ENCODE assay signal across 17 cellular contexts in genomic region chr13:46720189-46720588, GRCh38.
DNase-seq lines count a peak whose midpoint lies in the region; ATAC-seq and TF ChIP-seq lines count a peak whose summit lies in the region.
"Had no signal": no experiment of that assay in that cellular context is flagged by ENCODE, and none has a peak within 500 bp of the region (broad histone marks: within the 10 kb centered on the region; RNA-seq: fewer than 3 reads in every experiment).

No MANE protein-coding gene starts in this region.

- peak; percentile 60 for DNase-seq in GM06990 (ENCODE audit: extremely low read depth, insufficient read length)
- no peak for DNase-seq in NCI-H2029 (lab: John Stamatoyannopoulos, UW)
- DNase-seq in GM23338 (ENCODE audit: low spot score) = no peak
- no peak for DNase-seq in Kasumi-1 (lab: John Stamatoyannopoulos, UW)
- DNase-seq in activated CD4-positive, alpha-beta memory T cell treated with anti-CD3 and anti-CD28 coated beads, Interleukin-2, amount 10 ng/mL, durations not matched to agents 7 days and 5 days = no peak
- DNase-seq: activated naive CD4-positive, alpha-beta T cell treated with anti-CD3 and anti-CD28 coated beads, Interleukin-2, amount 10 ng/mL, durations not matched to agents 7 days and 5 days; brain microvascular endothelial cell; GDM1; heart right ventricle; kidney; NCI-H1048; retina; T-helper 2 cell had no signal

- ATAC-seq in GM19328 (IDR thresholded peaks at IDR 0.05; ENCODE audit: unreplicated experiment) (peak; percentile 82), HG02642 (IDR thresholded peaks at IDR 0.05; ENCODE audit: poor library complexity, unreplicated experiment) (peak; percentile 80), HG03439 (IDR thresholded peaks at IDR 0.05; ENCODE audit: unreplicated experiment) (peak; percentile 63), GM23338 (no peak)
- ATAC-seq: Right ventricle myocardium inferior had no signal

- H3K27me3 Mint-ChIP-seq in GM23338 (ENCODE audit: insufficient read depth, low read depth, poor library complexity) = no peaks in the 10 kb centered on the region
- no peaks in the 10 kb centered on the region for H3K27me3 Mint-ChIP-seq in activated CD4-positive, alpha-beta memory T cell treated with anti-CD3 and anti-CD28 coated beads, Interleukin-2, amount 10 ng/mL, durations not matched to agents 7 days and 5 days
- H3K27me3 Mint-ChIP-seq: activated naive CD4-positive, alpha-beta T cell treated with anti-CD3 and anti-CD28 coated beads, Interleukin-2, amount 10 ng/mL, durations not matched to agents 7 days and 5 days had no signal

- no peaks in the 10 kb centered on the region for H3K79me2 ChIP-seq in GM23338 (replicated peaks; ENCODE audit: insufficient read depth)

- no peaks in the 10 kb centered on the region for H3F3A ChIP-seq in GM23338 (replicated peaks; ENCODE audit: low read depth)

- H3K4me3 ChIP-seq in GM06990 (replicated peaks; ENCODE audit: low read depth, low read length) = no peak overlapping the region
- H3K4me3 ChIP-seq in GM23338 = no peak overlapping the region
- H3K4me3 ChIP-seq: heart right ventricle had no signal

- H3K27ac Mint-ChIP-seq in GM23338 = no peak overlapping the region
- no peak overlapping the region for H3K27ac Mint-ChIP-seq in activated CD4-positive, alpha-beta memory T cell treated with anti-CD3 and anti-CD28 coated beads, Interleukin-2, amount 10 ng/mL, durations not matched to agents 7 days and 5 days
- H3K27ac Mint-ChIP-seq: activated naive CD4-positive, alpha-beta T cell treated with anti-CD3 and anti-CD28 coated beads, Interleukin-2, amount 10 ng/mL, durations not matched to agents 7 days and 5 days had no signal

- H3K9me2 ChIP-seq in GM23338 (ENCODE audit: insufficient read depth) = no peaks in the 10 kb centered on the region

- H2AFZ ChIP-seq in GM23338 = no peak overlapping the region

- H3K4me1 ChIP-seq in GM23338 (ENCODE audit: insufficient read depth) = no peaks in the 10 kb centered on the region

- no peak overlapping the region for H3K4me2 ChIP-seq in GM23338

- no peak for TF ChIP-seq CTCF in GM06990 (IDR thresholded peaks at IDR 0.05; ENCODE audit: insufficient read depth, low read length, poor library complexity, severe bottlenecking)
- TF ChIP-seq CTCF in GM23338 (conservative IDR thresholded peaks at IDR 0.05; ENCODE audit: low read depth in 2 of 2) = no peak

- H3K9me3 Mint-ChIP-seq in GM23338 = no peaks in the 10 kb centered on the region
- H3K9me3 Mint-ChIP-seq in activated CD4-positive, alpha-beta memory T cell treated with anti-CD3 and anti-CD28 coated beads, Interleukin-2, amount 10 ng/mL, durations not matched to agents 7 days and 5 days = no peaks in the 10 kb centered on the region
- H3K9me3 Mint-ChIP-seq: activated naive CD4-positive, alpha-beta T cell treated with anti-CD3 and anti-CD28 coated beads, Interleukin-2, amount 10 ng/mL, durations not matched to agents 7 days and 5 days had no signal

- POLR2A ChIA-PET in activated CD4-positive, alpha-beta memory T cell treated with anti-CD3 and anti-CD28 coated beads, Interleukin-2, amount 10 ng/mL, durations not matched to agents 7 days and 5 days (lab: Charles Lee) = interaction anchor here (1.3 to 1.7 kb wide), 2 partner anchors 168 to 171 kb away, joined by 4 to 6 read pairs; no protein-coding TSS in a partner anchor

- no peaks in the 10 kb centered on the region for H3K27me3 ChIP-seq in GM06990 (replicated peaks; ENCODE audit: control insufficient read depth, insufficient read depth, low read length)
- no peaks in the 10 kb centered on the region for H3K27me3 ChIP-seq in GM23338 (ENCODE audit: insufficient read depth)
- H3K27me3 ChIP-seq: brain microvascular endothelial cell, heart right ventricle had no signal

- H3K4me1 Mint-ChIP-seq in GM23338 = no peaks in the 10 kb centered on the region
- no peaks in the 10 kb centered on the region for H3K4me1 Mint-ChIP-seq in activated CD4-positive, alpha-beta memory T cell treated with anti-CD3 and anti-CD28 coated beads, Interleukin-2, amount 10 ng/mL, durations not matched to agents 7 days and 5 days
- H3K4me1 Mint-ChIP-seq: activated naive CD4-positive, alpha-beta T cell treated with anti-CD3 and anti-CD28 coated beads, Interleukin-2, amount 10 ng/mL, durations not matched to agents 7 days and 5 days had no signal

- H3K36me3 ChIP-seq in GM06990 (ENCODE audit: control insufficient read depth, insufficient read depth, low read length) (peaks cover 8% of the 10 kb centered on the region), GM23338 (ENCODE audit: insufficient read depth) (peaks cover 11% of the 10 kb centered on the region; the same call in 1 of the 2 replicates)

- CTCF ChIA-PET in activated CD4-positive, alpha-beta memory T cell treated with anti-CD3 and anti-CD28 coated beads, Interleukin-2, amount 10 ng/mL, durations not matched to agents 7 days and 5 days (lab: Charles Lee) = interaction anchor here (1.3 to 5.6 kb wide), 3 partner anchors 117 to 226 kb away, joined by 3 to 67 read pairs (median 10); partner anchors contain the start of gene LRCH1

- H3K36me3 Mint-ChIP-seq in GM23338 (ENCODE audit: low read depth) = peaks cover 19% of the 10 kb centered on the region
- peaks cover 20% of the 10 kb centered on the region for H3K36me3 Mint-ChIP-seq in activated CD4-positive, alpha-beta memory T cell treated with anti-CD3 and anti-CD28 coated beads, Interleukin-2, amount 10 ng/mL, durations not matched to agents 7 days and 5 days (ENCODE audit: low read depth)

- H3K4me3 Mint-ChIP-seq in GM23338 = no peak overlapping the region
- H3K4me3 Mint-ChIP-seq in activated CD4-positive, alpha-beta memory T cell treated with anti-CD3 and anti-CD28 coated beads, Interleukin-2, amount 10 ng/mL, durations not matched to agents 7 days and 5 days = no peak overlapping the region
- H3K4me3 Mint-ChIP-seq: activated naive CD4-positive, alpha-beta T cell treated with anti-CD3 and anti-CD28 coated beads, Interleukin-2, amount 10 ng/mL, durations not matched to agents 7 days and 5 days had no signal

- no peak overlapping the region for H3K27ac ChIP-seq in GM23338 (ENCODE audit: low read depth)
- H3K27ac ChIP-seq: brain microvascular endothelial cell, heart right ventricle had no signal

- no peaks in the 10 kb centered on the region for H4K20me1 ChIP-seq in GM23338 (replicated peaks; ENCODE audit: insufficient read depth)

TF ChIP-seq in GM23338, 12 proteins besides CTCF, POLR2A, EP300 and RAD21 (continues in another document):
- TF ChIP-seq REST (IDR thresholded peaks at IDR 0.05; ENCODE audit: unreplicated experiment) = no peak
